1 cellular context compared by ENCODE assay signal in the genomic region with DNA sequence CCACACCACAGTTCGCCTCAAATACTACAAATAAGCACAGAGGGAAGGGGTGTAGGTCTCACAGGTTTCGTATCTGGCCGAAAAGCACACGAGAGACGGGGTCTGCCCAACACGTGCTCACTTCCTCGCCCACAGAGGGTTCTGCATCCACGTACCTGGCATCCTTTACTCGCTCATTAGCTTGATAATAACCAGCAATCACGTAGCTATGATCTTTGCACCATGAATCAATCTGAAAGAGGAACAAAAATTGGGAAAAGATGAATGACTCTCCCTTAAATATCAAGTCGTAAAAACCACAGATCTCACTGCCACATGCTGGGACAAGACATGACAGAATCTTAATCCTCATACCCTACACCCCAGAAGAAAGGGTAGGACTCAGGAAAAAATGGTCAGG.
TF ChIP-seq lines count a peak whose summit lies in the region.

No MANE protein-coding gene starts in this region.

TF ChIP-seq in WTC11, 78 proteins besides CTCF, POLR2A, EP300 and RAD21 (continued from another document):
- TF ChIP-seq, protein P1, sequence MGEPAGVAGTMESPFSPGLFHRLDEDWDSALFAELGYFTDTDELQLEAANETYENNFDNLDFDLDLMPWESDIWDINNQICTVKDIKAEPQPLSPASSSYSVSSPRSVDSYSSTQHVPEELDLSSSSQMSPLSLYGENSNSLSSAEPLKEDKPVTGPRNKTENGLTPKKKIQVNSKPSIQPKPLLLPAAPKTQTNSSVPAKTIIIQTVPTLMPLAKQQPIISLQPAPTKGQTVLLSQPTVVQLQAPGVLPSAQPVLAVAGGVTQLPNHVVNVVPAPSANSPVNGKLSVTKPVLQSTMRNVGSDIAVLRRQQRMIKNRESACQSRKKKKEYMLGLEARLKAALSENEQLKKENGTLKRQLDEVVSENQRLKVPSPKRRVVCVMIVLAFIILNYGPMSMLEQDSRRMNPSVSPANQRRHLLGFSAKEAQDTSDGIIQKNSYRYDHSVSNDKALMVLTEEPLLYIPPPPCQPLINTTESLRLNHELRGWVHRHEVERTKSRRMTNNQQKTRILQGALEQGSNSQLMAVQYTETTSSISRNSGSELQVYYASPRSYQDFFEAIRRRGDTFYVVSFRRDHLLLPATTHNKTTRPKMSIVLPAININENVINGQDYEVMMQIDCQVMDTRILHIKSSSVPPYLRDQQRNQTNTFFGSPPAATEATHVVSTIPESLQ (CRISPR knock-in tag; IDR thresholded peaks at IDR 0.05): no peak
- TF ChIP-seq NFATC4 (CRISPR knock-in tag; IDR thresholded peaks at IDR 0.05) (no peak), SOX15 (CRISPR knock-in tag; IDR thresholded peaks at IDR 0.05) (no peak), NR2C2 (CRISPR knock-in tag; IDR thresholded peaks at IDR 0.05) (no peak), FOXJ3 (CRISPR knock-in tag; IDR thresholded peaks at IDR 0.05; ENCODE audit: borderline replicate concordance) (no peak), TEAD4 (CRISPR knock-in tag; IDR thresholded peaks at IDR 0.05) (no peak)
- TF ChIP-seq, protein P2, sequence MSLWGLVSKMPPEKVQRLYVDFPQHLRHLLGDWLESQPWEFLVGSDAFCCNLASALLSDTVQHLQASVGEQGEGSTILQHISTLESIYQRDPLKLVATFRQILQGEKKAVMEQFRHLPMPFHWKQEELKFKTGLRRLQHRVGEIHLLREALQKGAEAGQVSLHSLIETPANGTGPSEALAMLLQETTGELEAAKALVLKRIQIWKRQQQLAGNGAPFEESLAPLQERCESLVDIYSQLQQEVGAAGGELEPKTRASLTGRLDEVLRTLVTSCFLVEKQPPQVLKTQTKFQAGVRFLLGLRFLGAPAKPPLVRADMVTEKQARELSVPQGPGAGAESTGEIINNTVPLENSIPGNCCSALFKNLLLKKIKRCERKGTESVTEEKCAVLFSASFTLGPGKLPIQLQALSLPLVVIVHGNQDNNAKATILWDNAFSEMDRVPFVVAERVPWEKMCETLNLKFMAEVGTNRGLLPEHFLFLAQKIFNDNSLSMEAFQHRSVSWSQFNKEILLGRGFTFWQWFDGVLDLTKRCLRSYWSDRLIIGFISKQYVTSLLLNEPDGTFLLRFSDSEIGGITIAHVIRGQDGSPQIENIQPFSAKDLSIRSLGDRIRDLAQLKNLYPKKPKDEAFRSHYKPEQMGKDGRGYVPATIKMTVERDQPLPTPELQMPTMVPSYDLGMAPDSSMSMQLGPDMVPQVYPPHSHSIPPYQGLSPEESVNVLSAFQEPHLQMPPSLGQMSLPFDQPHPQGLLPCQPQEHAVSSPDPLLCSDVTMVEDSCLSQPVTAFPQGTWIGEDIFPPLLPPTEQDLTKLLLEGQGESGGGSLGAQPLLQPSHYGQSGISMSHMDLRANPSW (CRISPR knock-in tag; conservative IDR thresholded peaks at IDR 0.05; ENCODE audit: low read depth): no peak
- TF ChIP-seq, protein P3, sequence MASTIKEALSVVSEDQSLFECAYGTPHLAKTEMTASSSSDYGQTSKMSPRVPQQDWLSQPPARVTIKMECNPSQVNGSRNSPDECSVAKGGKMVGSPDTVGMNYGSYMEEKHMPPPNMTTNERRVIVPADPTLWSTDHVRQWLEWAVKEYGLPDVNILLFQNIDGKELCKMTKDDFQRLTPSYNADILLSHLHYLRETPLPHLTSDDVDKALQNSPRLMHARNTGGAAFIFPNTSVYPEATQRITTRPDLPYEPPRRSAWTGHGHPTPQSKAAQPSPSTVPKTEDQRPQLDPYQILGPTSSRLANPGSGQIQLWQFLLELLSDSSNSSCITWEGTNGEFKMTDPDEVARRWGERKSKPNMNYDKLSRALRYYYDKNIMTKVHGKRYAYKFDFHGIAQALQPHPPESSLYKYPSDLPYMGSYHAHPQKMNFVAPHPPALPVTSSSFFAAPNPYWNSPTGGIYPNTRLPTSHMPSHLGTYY (CRISPR knock-in tag; IDR thresholded peaks at IDR 0.05): no peak
- TF ChIP-seq, protein P4, sequence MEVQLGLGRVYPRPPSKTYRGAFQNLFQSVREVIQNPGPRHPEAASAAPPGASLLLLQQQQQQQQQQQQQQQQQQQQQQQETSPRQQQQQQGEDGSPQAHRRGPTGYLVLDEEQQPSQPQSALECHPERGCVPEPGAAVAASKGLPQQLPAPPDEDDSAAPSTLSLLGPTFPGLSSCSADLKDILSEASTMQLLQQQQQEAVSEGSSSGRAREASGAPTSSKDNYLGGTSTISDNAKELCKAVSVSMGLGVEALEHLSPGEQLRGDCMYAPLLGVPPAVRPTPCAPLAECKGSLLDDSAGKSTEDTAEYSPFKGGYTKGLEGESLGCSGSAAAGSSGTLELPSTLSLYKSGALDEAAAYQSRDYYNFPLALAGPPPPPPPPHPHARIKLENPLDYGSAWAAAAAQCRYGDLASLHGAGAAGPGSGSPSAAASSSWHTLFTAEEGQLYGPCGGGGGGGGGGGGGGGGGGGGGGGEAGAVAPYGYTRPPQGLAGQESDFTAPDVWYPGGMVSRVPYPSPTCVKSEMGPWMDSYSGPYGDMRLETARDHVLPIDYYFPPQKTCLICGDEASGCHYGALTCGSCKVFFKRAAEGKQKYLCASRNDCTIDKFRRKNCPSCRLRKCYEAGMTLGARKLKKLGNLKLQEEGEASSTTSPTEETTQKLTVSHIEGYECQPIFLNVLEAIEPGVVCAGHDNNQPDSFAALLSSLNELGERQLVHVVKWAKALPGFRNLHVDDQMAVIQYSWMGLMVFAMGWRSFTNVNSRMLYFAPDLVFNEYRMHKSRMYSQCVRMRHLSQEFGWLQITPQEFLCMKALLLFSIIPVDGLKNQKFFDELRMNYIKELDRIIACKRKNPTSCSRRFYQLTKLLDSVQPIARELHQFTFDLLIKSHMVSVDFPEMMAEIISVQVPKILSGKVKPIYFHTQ (CRISPR knock-in tag; IDR thresholded peaks at IDR 0.05): no peak
- TF ChIP-seq, protein P5, sequence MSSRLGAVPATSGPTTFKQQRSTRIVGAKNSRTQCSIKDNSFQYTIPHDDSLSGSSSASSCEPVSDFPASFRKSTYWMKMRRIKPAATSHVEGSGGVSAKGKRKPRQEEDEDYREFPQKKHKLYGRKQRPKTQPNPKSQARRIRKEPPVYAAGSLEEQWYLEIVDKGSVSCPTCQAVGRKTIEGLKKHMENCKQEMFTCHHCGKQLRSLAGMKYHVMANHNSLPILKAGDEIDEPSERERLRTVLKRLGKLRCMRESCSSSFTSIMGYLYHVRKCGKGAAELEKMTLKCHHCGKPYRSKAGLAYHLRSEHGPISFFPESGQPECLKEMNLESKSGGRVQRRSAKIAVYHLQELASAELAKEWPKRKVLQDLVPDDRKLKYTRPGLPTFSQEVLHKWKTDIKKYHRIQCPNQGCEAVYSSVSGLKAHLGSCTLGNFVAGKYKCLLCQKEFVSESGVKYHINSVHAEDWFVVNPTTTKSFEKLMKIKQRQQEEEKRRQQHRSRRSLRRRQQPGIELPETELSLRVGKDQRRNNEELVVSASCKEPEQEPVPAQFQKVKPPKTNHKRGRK (CRISPR knock-in tag; IDR thresholded peaks at IDR 0.05; ENCODE audit: borderline replicate concordance): no peak
- TF ChIP-seq, protein P6, sequence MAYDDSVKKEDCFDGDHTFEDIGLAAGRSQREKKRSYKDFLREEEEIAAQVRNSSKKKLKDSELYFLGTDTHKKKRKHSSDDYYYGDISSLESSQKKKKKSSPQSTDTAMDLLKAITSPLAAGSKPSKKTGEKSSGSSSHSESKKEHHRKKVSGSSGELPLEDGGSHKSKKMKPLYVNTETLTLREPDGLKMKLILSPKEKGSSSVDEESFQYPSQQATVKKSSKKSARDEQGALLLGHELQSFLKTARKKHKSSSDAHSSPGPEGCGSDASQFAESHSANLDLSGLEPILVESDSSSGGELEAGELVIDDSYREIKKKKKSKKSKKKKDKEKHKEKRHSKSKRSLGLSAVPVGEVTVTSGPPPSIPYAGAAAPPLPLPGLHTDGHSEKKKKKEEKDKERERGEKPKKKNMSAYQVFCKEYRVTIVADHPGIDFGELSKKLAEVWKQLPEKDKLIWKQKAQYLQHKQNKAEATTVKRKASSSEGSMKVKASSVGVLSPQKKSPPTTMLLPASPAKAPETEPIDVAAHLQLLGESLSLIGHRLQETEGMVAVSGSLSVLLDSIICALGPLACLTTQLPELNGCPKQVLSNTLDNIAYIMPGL (CRISPR knock-in tag; IDR thresholded peaks at IDR 0.05): no peak
